ENCODE assay signal across 20 cellular contexts in the genomic region with DNA sequence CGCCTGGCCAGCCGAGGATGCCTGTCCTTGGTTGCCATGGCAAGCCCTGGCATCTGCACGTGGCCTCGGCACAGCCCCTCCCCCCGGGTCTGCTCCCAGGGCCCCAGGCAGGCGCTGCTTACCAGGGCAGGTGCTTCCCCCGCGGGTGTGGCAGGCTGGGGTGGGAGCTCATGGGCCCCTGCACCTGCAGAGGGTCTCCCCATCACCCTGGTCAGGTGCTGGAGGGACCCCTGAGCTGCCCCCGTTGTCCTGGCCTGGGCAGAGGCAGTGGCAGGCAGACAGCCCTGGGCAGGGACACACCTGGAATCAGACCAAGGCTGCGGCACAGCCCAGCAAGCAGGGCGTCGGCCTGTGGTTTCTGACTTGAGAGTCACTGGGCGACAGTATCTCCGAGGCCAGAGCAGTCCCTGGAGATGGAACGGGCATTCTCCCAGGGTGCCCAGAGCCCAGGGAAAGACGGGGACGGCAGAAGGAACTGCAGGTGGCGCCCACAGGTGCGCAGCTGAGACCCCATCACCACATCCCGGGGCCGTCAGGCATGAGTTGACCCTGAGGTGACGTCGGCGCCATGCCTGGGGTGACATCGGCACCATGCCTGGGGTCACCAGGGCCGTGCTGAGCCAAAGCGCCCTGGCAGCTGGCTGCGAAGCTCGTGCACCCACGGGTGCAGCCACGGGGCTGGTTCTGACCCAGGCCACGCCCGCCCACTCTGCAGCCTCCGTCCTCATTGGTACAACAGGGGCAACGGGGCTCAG. TPM values are rescaled to one million over a fixed set of nuclear protein-coding genes. Genes with fewer than 3 reads are reported as not detected.
DNase-seq lines count a peak whose midpoint lies in the region; ATAC-seq and TF ChIP-seq lines count a peak whose summit lies in the region.
"Had no signal": no experiment of that assay in that cellular context is flagged by ENCODE, and none has a peak within 500 bp of the region (broad histone marks: within the 10 kb centered on the region; RNA-seq: fewer than 3 reads in every experiment).

No MANE protein-coding gene starts in this region.

- H3K4me1 ChIP-seq in BLaER1 treated with 17β-estradiol and CSF1 and Interleukin-3, amounts not matched to agents 10 nM and 100 nM = peaks cover 49 to 99% (median 85%) of the 10 kb centered on the region in 10 experiments

- no peak overlapping the region for H3K4me3 ChIP-seq in BLaER1 treated with 17β-estradiol and CSF1 and Interleukin-3, amounts not matched to agents 10 nM and 100 nM
- H3K4me3 ChIP-seq: esophagus muscularis mucosa, GM23248, sigmoid colon, tibial artery had no signal

- no peak overlapping the region for H3K27ac Mint-ChIP-seq in endothelial cell (ENCODE audit: unreplicated experiment)
- H3K27ac Mint-ChIP-seq in natural killer cell = no peak overlapping the region
- H3K27ac Mint-ChIP-seq in nephron progenitor cell = no peak overlapping the region

- TF ChIP-seq CTCF in endothelial cell (IDR thresholded peaks at IDR 0.05; ENCODE audit: unreplicated experiment) (no peak), natural killer cell (IDR thresholded peaks at IDR 0.05) (no peak), nephron progenitor cell (IDR thresholded peaks at IDR 0.05) (no peak)

- peaks cover 24% of the 10 kb centered on the region for H3K27me3 Mint-ChIP-seq in endothelial cell (ENCODE audit: unreplicated experiment)
- peaks cover 0 to 11% of the 10 kb centered on the region in 2 donors for H3K27me3 Mint-ChIP-seq in natural killer cell (ENCODE audit: low read depth in 2 of 2)
- H3K27me3 Mint-ChIP-seq in nephron progenitor cell (ENCODE audit: low read depth, poor library complexity) = peaks cover 48% of the 10 kb centered on the region

- H3K4me3 Mint-ChIP-seq in endothelial cell (ENCODE audit: unreplicated experiment) = peak overlapping the region; percentile 39
- no peak overlapping the region for H3K4me3 Mint-ChIP-seq in natural killer cell
- no peak overlapping the region for H3K4me3 Mint-ChIP-seq in nephron progenitor cell

- no peaks in the 10 kb centered on the region for H3K9me3 Mint-ChIP-seq in endothelial cell (ENCODE audit: unreplicated experiment)
- no peaks in the 10 kb centered on the region for H3K9me3 Mint-ChIP-seq in natural killer cell
- H3K9me3 Mint-ChIP-seq in nephron progenitor cell = peaks cover 19% of the 10 kb centered on the region

- H3K4me1 Mint-ChIP-seq in endothelial cell (ENCODE audit: unreplicated experiment) (peaks cover 16% of the 10 kb centered on the region), natural killer cell (peaks cover 10 to 33% of the 10 kb centered on the region in 2 donors), nephron progenitor cell (peaks cover 41% of the 10 kb centered on the region)

- peaks cover 0 to 26% (median 0%) of the 10 kb centered on the region in 11 experiments; a peak in 3 of 22 replicates for H4K20me1 ChIP-seq in BLaER1 treated with 17β-estradiol and CSF1 and Interleukin-3, amounts not matched to agents 10 nM and 100 nM

- peak overlapping the region in 4 of 11 experiments; percentile 3 to 31 (median 15); a peak in 4 of 22 replicates for H3K9ac ChIP-seq in BLaER1 treated with 17β-estradiol and CSF1 and Interleukin-3, amounts not matched to agents 10 nM and 100 nM
- H3K9ac ChIP-seq: GM23248 had no signal

- intact Hi-C loops in natural killer cell (cut with micrococcal nuclease) = no loop called here

- H3K9me3 ChIP-seq in BLaER1 treated with 17β-estradiol and CSF1 and Interleukin-3, amounts not matched to agents 10 nM and 100 nM (replicated peaks in 1 of 11) = peaks cover 16 to 35% (median 28%) of the 10 kb centered on the region in 11 experiments
- H3K9me3 ChIP-seq: BE2C, esophagus muscularis mucosa, neutrophil, sigmoid colon, tibial artery had no signal

- DNase-seq in A172 (ENCODE audit: low spot score) = peak; percentile 69
- peak; percentile 10 for DNase-seq in NCI-H2107 treated with DMSO at 0.1 percent for 48 hours (lab: John Stamatoyannopoulos, UW; ENCODE audit: unreplicated experiment)
- DNase-seq in endothelial cell (ENCODE audit: low spot score) = no peak
- no peak for DNase-seq in D341Med (ENCODE audit: low spot score)
- DNase-seq in natural killer cell = no peak
- DNase-seq in nephron progenitor cell = no peak
- no peak for DNase-seq in stimulated activated CD4-positive, alpha-beta T cell treated with anti-CD3 and anti-CD28 coated beads, Interleukin-2, amount 100 ng/mL, for 24 hours
- DNase-seq: activated CD4-positive, alpha-beta T cell treated with anti-CD3 and anti-CD28 coated beads for 1 hour; activated naive CD4-positive, alpha-beta T cell treated with Interleukin-2 at 50 U/mL for 16 hours; BE2C; dermis blood vessel endothelial cell; GM23248; MM.1S; sigmoid colon; stimulated activated CD4-positive, alpha-beta T cell treated with anti-CD3 and anti-CD28 coated beads, Interleukin-4, amount 100 ng/mL, for 24 hours; tibial artery had no signal

- peaks cover 0 to 14% (median 0%) of the 10 kb centered on the region in 11 experiments; a peak in 4 of 22 replicates for H3K36me3 ChIP-seq in BLaER1 treated with 17β-estradiol and CSF1 and Interleukin-3, amounts not matched to agents 10 nM and 100 nM
- H3K36me3 ChIP-seq: BE2C, esophagus muscularis mucosa, neutrophil, sigmoid colon, tibial artery had no signal

- peak overlapping the region; percentile 25 to 99 (median 92); a peak in 21 of 22 replicates for H3K4me2 ChIP-seq in BLaER1 treated with 17β-estradiol and CSF1 and Interleukin-3, amounts not matched to agents 10 nM and 100 nM

- peaks cover 8% of the 10 kb centered on the region for H3K36me3 Mint-ChIP-seq in endothelial cell (ENCODE audit: low read depth, unreplicated experiment)
- no peaks in the 10 kb centered on the region for H3K36me3 Mint-ChIP-seq in natural killer cell
- H3K36me3 Mint-ChIP-seq in nephron progenitor cell (ENCODE audit: low read depth) = no peaks in the 10 kb centered on the region

- no peak for ATAC-seq in natural killer cell
- ATAC-seq: Panc1 had no signal

- H3K27ac ChIP-seq in BLaER1 treated with 17β-estradiol and CSF1 and Interleukin-3, amounts not matched to agents 10 nM and 100 nM = peak overlapping the region in 4 of 11 experiments; percentile 43 to 55 (median 50); a peak in 6 of 22 replicates
- H3K27ac ChIP-seq: esophagus muscularis mucosa, GM23248, neutrophil, sigmoid colon, tibial artery had no signal

- H3K27me3 ChIP-seq in BLaER1 treated with 17β-estradiol and CSF1 and Interleukin-3, amounts not matched to agents 10 nM and 100 nM = peaks cover 0 to 48% (median 0%) of the 10 kb centered on the region in 11 experiments; a peak in 7 of 22 replicates

RNA-seq across cellular contexts. Expression of gene FBRSL1, which starts 56.1 kb away (rescaled TPM):
- total RNA-seq in A172 (2014; rRNA removed; shearing (Covaris generic)) = 12.6 and 22.5 TPM in 2 replicates
- total RNA-seq in endothelial cell (ENCODE audit: unreplicated experiment) = 38.4 TPM
- total RNA-seq in natural killer cell = 10 to 100 TPM; 67.5 to 78.0 (median 76.2) TPM

Comparison
In these comparisons a context has a peak if more than half of its experiments do, and no peak if none do; other contexts are left out.
1. DNase-seq: peak in A172 (single experiment) and NCI-H2107 treated with DMSO at 0.1 percent for 48 hours (single experiment); none in endothelial cell (single experiment), D341Med (single experiment), natural killer cell (single experiment), nephron progenitor cell (single experiment) and stimulated activated CD4-positive, alpha-beta T cell treated with anti-CD3 and anti-CD28 coated beads, Interleukin-2, amount 100 ng/mL, for 24 hours (0 of 2).